18 cellular contexts compared by ENCODE assay signal in genomic region chr3:68249265-68249664, GRCh38.
DNase-seq lines count a peak whose midpoint lies in the region; ATAC-seq and TF ChIP-seq lines count a peak whose summit lies in the region.
"Had no signal": no experiment of that assay in that cellular context is flagged by ENCODE, and none has a peak within 500 bp of the region (broad histone marks: within the 10 kb centered on the region; RNA-seq: fewer than 3 reads in every experiment).

No MANE protein-coding gene starts in this region.

- ATAC-seq in activated CD8-positive, alpha-beta T cell treated with anti-CD3 and anti-CD28 coated beads for 36 hours = peak; percentile 83
- no peak for ATAC-seq in activated CD8-positive, alpha-beta T cell treated with anti-CD3 and anti-CD28 coated beads, Interleukin-2, amount 10 ng/mL, durations not matched to agents 7 days and 5 days
- ATAC-seq in GM21515 (IDR thresholded peaks at IDR 0.05; ENCODE audit: unreplicated experiment) = no peak
- ATAC-seq: A549, HepG2 had no signal

- no peaks in the 10 kb centered on the region for H3K9me3 Mint-ChIP-seq in activated CD8-positive, alpha-beta T cell treated with anti-CD3 and anti-CD28 coated beads for 36 hours
- no peaks in the 10 kb centered on the region for H3K9me3 Mint-ChIP-seq in activated CD8-positive, alpha-beta T cell treated with anti-CD3 and anti-CD28 coated beads, Interleukin-2, amount 10 ng/mL, durations not matched to agents 7 days and 5 days (ENCODE audit: insufficient read depth)

- H3K4me3 Mint-ChIP-seq in activated CD8-positive, alpha-beta T cell treated with anti-CD3 and anti-CD28 coated beads for 36 hours = no peak overlapping the region
- no peak overlapping the region for H3K4me3 Mint-ChIP-seq in activated CD8-positive, alpha-beta T cell treated with anti-CD3 and anti-CD28 coated beads, Interleukin-2, amount 10 ng/mL, durations not matched to agents 7 days and 5 days
- H3K4me3 Mint-ChIP-seq: CD14-positive monocyte had no signal

- H3K36me3 Mint-ChIP-seq in activated CD8-positive, alpha-beta T cell treated with anti-CD3 and anti-CD28 coated beads for 36 hours (ENCODE audit: low read depth) = no peaks in the 10 kb centered on the region
- H3K36me3 Mint-ChIP-seq in activated CD8-positive, alpha-beta T cell treated with anti-CD3 and anti-CD28 coated beads, Interleukin-2, amount 10 ng/mL, durations not matched to agents 7 days and 5 days (ENCODE audit: low read depth) = no peaks in the 10 kb centered on the region
- H3K36me3 Mint-ChIP-seq: CD14-positive monocyte had no signal

- H3K27me3 Mint-ChIP-seq in activated CD8-positive, alpha-beta T cell treated with anti-CD3 and anti-CD28 coated beads for 36 hours = no peaks in the 10 kb centered on the region
- H3K27me3 Mint-ChIP-seq in activated CD8-positive, alpha-beta T cell treated with anti-CD3 and anti-CD28 coated beads, Interleukin-2, amount 10 ng/mL, durations not matched to agents 7 days and 5 days (ENCODE audit: low read depth) = no peaks in the 10 kb centered on the region

- peak overlapping the region; percentile 12; the same call in 1 of the 2 replicates for H3K27ac ChIP-seq in VCaP
- H3K27ac ChIP-seq: A549, KMS-11, RWPE1 had no signal

- H3K27ac Mint-ChIP-seq in activated CD8-positive, alpha-beta T cell treated with anti-CD3 and anti-CD28 coated beads for 36 hours = no peak overlapping the region
- H3K27ac Mint-ChIP-seq in activated CD8-positive, alpha-beta T cell treated with anti-CD3 and anti-CD28 coated beads, Interleukin-2, amount 10 ng/mL, durations not matched to agents 7 days and 5 days = no peak overlapping the region
- H3K27ac Mint-ChIP-seq: CD14-positive monocyte had no signal

- CTCF ChIA-PET in activated CD8-positive, alpha-beta T cell treated with anti-CD3 and anti-CD28 coated beads for 36 hours (lab: Charles Lee) = no interaction called here
- CTCF ChIA-PET in activated CD8-positive, alpha-beta T cell treated with anti-CD3 and anti-CD28 coated beads, Interleukin-2, amount 10 ng/mL, durations not matched to agents 7 days and 5 days (lab: Charles Lee) = no interaction called here

- peak; percentile 32 for DNase-seq in activated CD8-positive, alpha-beta T cell treated with anti-CD3 and anti-CD28 coated beads for 36 hours
- DNase-seq in activated CD8-positive, alpha-beta T cell treated with anti-CD3 and anti-CD28 coated beads, Interleukin-2, amount 10 ng/mL, durations not matched to agents 7 days and 5 days = no peak
- peak; percentile 34 for DNase-seq in stimulated activated CD4-positive, alpha-beta T cell treated with anti-CD3 and anti-CD28 coated beads, Interleukin-1b, Interleukin-23, amount 100 ng/mL, for 48 hours
- no peak for DNase-seq in stimulated activated CD4-positive, alpha-beta T cell treated with anti-CD3 and anti-CD28 coated beads, Interleukin-4, amount 100 ng/mL, for 4 hours
- no peak for DNase-seq in cardiac septum (ENCODE audit: low spot score)
- DNase-seq: DMS53; NCI-H1092; NCI-H345; NCI-H526 treated with DMSO at 0.1 percent for 48 hours; NK-92 treated with Interleukin-12 subunit alpha and Interleukin-12 subunit beta, amount 100 ng/mL, for 24 hours; OCI-M1 had no signal

- TF ChIP-seq CTCF in activated CD8-positive, alpha-beta T cell treated with anti-CD3 and anti-CD28 coated beads for 36 hours (IDR thresholded peaks at IDR 0.05) = no peak
- no peak for TF ChIP-seq CTCF in VCaP (conservative IDR thresholded peaks at IDR 0.05)

- POLR2A ChIA-PET in activated CD8-positive, alpha-beta T cell treated with anti-CD3 and anti-CD28 coated beads for 36 hours (lab: Charles Lee) = no interaction called here
- POLR2A ChIA-PET in activated CD8-positive, alpha-beta T cell treated with anti-CD3 and anti-CD28 coated beads, Interleukin-2, amount 10 ng/mL, durations not matched to agents 7 days and 5 days (lab: Charles Lee) = no interaction called here

- intact Hi-C loops in activated CD8-positive, alpha-beta T cell treated with anti-CD3 and anti-CD28 coated beads for 36 hours (cut with micrococcal nuclease) = no loop called here
- intact Hi-C loops in cardiac septum (cut with DNase I) = no loop called here

- H3K4me1 Mint-ChIP-seq in activated CD8-positive, alpha-beta T cell treated with anti-CD3 and anti-CD28 coated beads for 36 hours (ENCODE audit: low read depth) = peaks cover 4% of the 10 kb centered on the region
- H3K4me1 Mint-ChIP-seq in activated CD8-positive, alpha-beta T cell treated with anti-CD3 and anti-CD28 coated beads, Interleukin-2, amount 10 ng/mL, durations not matched to agents 7 days and 5 days (ENCODE audit: low read depth) = no peaks in the 10 kb centered on the region
- H3K4me1 Mint-ChIP-seq: CD14-positive monocyte had no signal

Comparison
In these comparisons a context has a peak if more than half of its experiments do, and no peak if none do; other contexts are left out.
1. DNase-seq: peak in activated CD8-positive, alpha-beta T cell treated with anti-CD3 and anti-CD28 coated beads for 36 hours (single experiment) and stimulated activated CD4-positive, alpha-beta T cell treated with anti-CD3 and anti-CD28 coated beads, Interleukin-1b, Interleukin-23, amount 100 ng/mL, for 48 hours (single experiment); none in activated CD8-positive, alpha-beta T cell treated with anti-CD3 and anti-CD28 coated beads, Interleukin-2, amount 10 ng/mL, durations not matched to agents 7 days and 5 days (single experiment), stimulated activated CD4-positive, alpha-beta T cell treated with anti-CD3 and anti-CD28 coated beads, Interleukin-4, amount 100 ng/mL, for 4 hours (0 of 2) and cardiac septum (single experiment).